In genomic region chr6:20724443-20724842, GRCh38 we compare ENCODE assay signal across 29 cellular contexts.
"Had no signal": no experiment of that assay in that cellular context is flagged by ENCODE, and none has a peak within 500 bp of the region (broad histone marks: within the 10 kb centered on the region; RNA-seq: fewer than 3 reads in every experiment).

No MANE protein-coding gene starts in this region.

- H3K27ac ChIP-seq: SJSA1 had no signal

- DNase-seq: activated CD4-positive, alpha-beta memory T cell treated with anti-CD3 and anti-CD28 coated beads for 36 hours; activated CD4-positive, alpha-beta T cell treated with anti-CD3 and anti-CD28 coated beads, Interleukin-2, amount 10 ng/mL, durations not matched to agents 7 days and 5 days; activated CD4-positive, CD25-positive, alpha-beta regulatory T cell; activated CD8-positive, alpha-beta memory T cell treated with anti-CD3 and anti-CD28 coated beads for 24 hours; activated effector memory CD4-positive, alpha-beta T cell treated with anti-CD3 and anti-CD28 coated beads, Interleukin-2, amount 50 U/mL, for 16 hours; activated naive CD4-positive, alpha-beta T cell treated with anti-CD3 and anti-CD28 coated beads for 36 hours; activated T-cell treated with anti-CD3 and anti-CD28 coated beads, Interleukin-2, amount 50 U/mL, for 4 hours; amygdala; KG1; NCI-H1048; NCI-H146; NCI-H187 treated with DMSO at 0.1 percent for 48 hours; NCI-H2081 treated with DMSO at 0.1 percent for 48 hours; NCI-H226; NCI-H510A; NCI-H526 treated with DMSO at 0.1 percent for 48 hours; PC-3; SHP77; SW 1271; T-helper 9 cell had no signal

- H3K36me3 ChIP-seq: SJSA1 had no signal

- FAIRE-seq: astrocyte, RCC 7860, TTC549 had no signal

- H3K27ac Mint-ChIP-seq: activated CD4-positive, alpha-beta memory T cell treated with anti-CD3 and anti-CD28 coated beads for 36 hours; activated CD4-positive, alpha-beta T cell treated with anti-CD3 and anti-CD28 coated beads, Interleukin-2, amount 10 ng/mL, durations not matched to agents 7 days and 5 days; activated naive CD4-positive, alpha-beta T cell treated with anti-CD3 and anti-CD28 coated beads for 36 hours; activated naive CD8-positive, alpha-beta T cell; T-helper 1 cell treated with Interleukin-12 subunit alpha and Interleukin-12 subunit beta and Interleukin-4 antibody, amounts not matched to agents 30 μg/mL and 1 μg/mL, for 36 hours had no signal

- H3K9me3 ChIP-seq: SJSA1 had no signal

- H3K9me3 Mint-ChIP-seq: activated CD4-positive, alpha-beta memory T cell treated with anti-CD3 and anti-CD28 coated beads for 36 hours; activated CD4-positive, alpha-beta T cell treated with anti-CD3 and anti-CD28 coated beads, Interleukin-2, amount 10 ng/mL, durations not matched to agents 7 days and 5 days; activated naive CD4-positive, alpha-beta T cell treated with anti-CD3 and anti-CD28 coated beads for 36 hours; activated T-cell treated with anti-CD3 and anti-CD28 coated beads, Interleukin-2, amount 50 U/mL, for 4 hours; central memory CD8-positive, alpha-beta T cell; T-helper 1 cell treated with Interleukin-12 subunit alpha and Interleukin-12 subunit beta and Interleukin-4 antibody, amounts not matched to agents 30 μg/mL and 1 μg/mL, for 36 hours had no signal

- H3K27me3 Mint-ChIP-seq: activated CD4-positive, alpha-beta memory T cell treated with anti-CD3 and anti-CD28 coated beads for 36 hours; activated CD4-positive, alpha-beta T cell treated with anti-CD3 and anti-CD28 coated beads, Interleukin-2, amount 10 ng/mL, durations not matched to agents 7 days and 5 days; activated naive CD8-positive, alpha-beta T cell; brain; central memory CD8-positive, alpha-beta T cell had no signal

- H3K27me3 ChIP-seq: SJSA1 had no signal

- H3K4me3 Mint-ChIP-seq: activated CD4-positive, alpha-beta memory T cell treated with anti-CD3 and anti-CD28 coated beads for 36 hours; activated CD4-positive, alpha-beta T cell treated with anti-CD3 and anti-CD28 coated beads, Interleukin-2, amount 10 ng/mL, durations not matched to agents 7 days and 5 days; activated naive CD4-positive, alpha-beta T cell treated with anti-CD3 and anti-CD28 coated beads for 36 hours; activated naive CD8-positive, alpha-beta T cell; activated T-cell treated with anti-CD3 and anti-CD28 coated beads, Interleukin-2, amount 50 U/mL, for 4 hours; brain; central memory CD8-positive, alpha-beta T cell; T-helper 1 cell treated with Interleukin-12 subunit alpha and Interleukin-12 subunit beta and Interleukin-4 antibody, amounts not matched to agents 30 μg/mL and 1 μg/mL, for 36 hours had no signal

- H3K4me3 ChIP-seq: SJSA1 had no signal

- H3K4me1 ChIP-seq: SJSA1 had no signal

- ATAC-seq: activated T-cell treated with anti-CD3 and anti-CD28 coated beads, Interleukin-2, amount 50 U/mL, for 4 hours; PC-3; SK-N-SH treated with all-trans-retinoic acid at 6 μM for 48 hours had no signal
